In genomic region chr12:39006286-39006685, GRCh38 we compare ENCODE assay signal across 27 cellular contexts.
"Had no signal": no experiment of that assay in that cellular context is flagged by ENCODE, and none has a peak within 500 bp of the region (broad histone marks: within the 10 kb centered on the region; RNA-seq: fewer than 3 reads in every experiment).

No MANE protein-coding gene starts in this region.

- H3K4me3 ChIP-seq: colonic mucosa, esophagus squamous epithelium, gastroesophageal sphincter, heart left ventricle, left lung, lung, spleen, thoracic aorta, vagina had no signal

- DNase-seq: activated CD4-positive, alpha-beta T cell treated with anti-CD3 and anti-CD28 coated beads, Interleukin-2, amount 10 ng/mL, durations not matched to agents 7 days and 5 days; activated CD4-positive, CD25-positive, alpha-beta regulatory T cell treated with anti-CD3 and anti-CD28 coated beads, Interleukin-2, amount 50 U/mL, for 72 hours; activated CD8-positive, alpha-beta memory T cell treated with anti-CD3 and anti-CD28 coated beads, Interleukin-2, amount 10 ng/mL, durations not matched to agents 7 days and 5 days; activated CD8-positive, alpha-beta T cell treated with anti-CD3 and anti-CD28 coated beads for 36 hours; activated gamma-delta T cell; activated naive CD4-positive, alpha-beta T cell treated with anti-CD3 and anti-CD28 coated beads, Interleukin-2, amount 50 U/mL, for 16 hours; activated T-cell treated with anti-CD3 and anti-CD28 coated beads for 4 hours; aorta; colonic mucosa; esophagus squamous epithelium; heart left ventricle; islet precursor cell; left lung; naive B cell; retina; stimulated activated CD4-positive, alpha-beta T cell treated with anti-CD3 and anti-CD28 coated beads, Interleukin-4, amount 100 ng/mL, for 24 hours; stimulated activated naive CD4-positive, alpha-beta T cell treated with Interleukin-2 at 50 U/mL for 16 hours had no signal

- ATAC-seq: activated CD8-positive, alpha-beta memory T cell treated with anti-CD3 and anti-CD28 coated beads, Interleukin-2, amount 10 ng/mL, durations not matched to agents 7 days and 5 days; activated CD8-positive, alpha-beta T cell treated with anti-CD3 and anti-CD28 coated beads for 36 hours; gastroesophageal sphincter; heart left ventricle; left lung had no signal

- H3K27me3 Mint-ChIP-seq: activated CD4-positive, alpha-beta T cell treated with anti-CD3 and anti-CD28 coated beads, Interleukin-2, amount 10 ng/mL, durations not matched to agents 7 days and 5 days; activated CD8-positive, alpha-beta memory T cell treated with anti-CD3 and anti-CD28 coated beads, Interleukin-2, amount 10 ng/mL, durations not matched to agents 7 days and 5 days; activated CD8-positive, alpha-beta T cell treated with anti-CD3 and anti-CD28 coated beads for 36 hours; naive B cell had no signal

- H3K27me3 ChIP-seq: colonic mucosa, esophagus squamous epithelium, gastroesophageal sphincter, heart left ventricle, left lung, spleen, vagina had no signal

- H3K36me3 Mint-ChIP-seq: activated CD8-positive, alpha-beta memory T cell treated with anti-CD3 and anti-CD28 coated beads, Interleukin-2, amount 10 ng/mL, durations not matched to agents 7 days and 5 days; naive B cell; type B pancreatic cell had no signal

- H3K36me3 ChIP-seq: colonic mucosa, esophagus squamous epithelium, gastroesophageal sphincter, heart left ventricle, left lung, spleen, thoracic aorta, vagina had no signal

- H3K4me3 Mint-ChIP-seq: activated CD4-positive, alpha-beta T cell treated with anti-CD3 and anti-CD28 coated beads, Interleukin-2, amount 10 ng/mL, durations not matched to agents 7 days and 5 days; activated CD8-positive, alpha-beta memory T cell treated with anti-CD3 and anti-CD28 coated beads, Interleukin-2, amount 10 ng/mL, durations not matched to agents 7 days and 5 days; activated CD8-positive, alpha-beta T cell treated with anti-CD3 and anti-CD28 coated beads for 36 hours; activated T-helper 1 cell treated with anti-CD3 and anti-CD28 coated beads, Interleukin-12 subunit alpha, Interleukin-12 subunit beta, Interleukin-2, Interleukin-4 antibody, amounts not matched to agents 30 ng/mL and 10 ng/mL and 1 ng/mL, durations not matched to agents 14 hours and 24 hours and 36 hours; naive B cell; neural crest cell; type B pancreatic cell had no signal

- H3K4me1 ChIP-seq: colonic mucosa, esophagus squamous epithelium, gastroesophageal sphincter, heart left ventricle, left lung, spleen, vagina had no signal

- H3K27ac ChIP-seq: colonic mucosa, esophagus squamous epithelium, gastroesophageal sphincter, heart left ventricle, left lung, spleen, thoracic aorta, vagina, VCaP had no signal

- H3K9me3 Mint-ChIP-seq: activated CD4-positive, alpha-beta T cell treated with anti-CD3 and anti-CD28 coated beads, Interleukin-2, amount 10 ng/mL, durations not matched to agents 7 days and 5 days; activated T-helper 1 cell treated with anti-CD3 and anti-CD28 coated beads, Interleukin-12 subunit alpha, Interleukin-12 subunit beta, Interleukin-2, Interleukin-4 antibody, amounts not matched to agents 30 ng/mL and 10 ng/mL and 1 ng/mL, durations not matched to agents 14 hours and 24 hours and 36 hours; neural crest cell; type B pancreatic cell had no signal

- H3K9me3 ChIP-seq: colonic mucosa, esophagus squamous epithelium, gastroesophageal sphincter, heart left ventricle, left lung, spleen, thoracic aorta, vagina had no signal

- H3K4me1 Mint-ChIP-seq: activated CD4-positive, alpha-beta T cell treated with anti-CD3 and anti-CD28 coated beads, Interleukin-2, amount 10 ng/mL, durations not matched to agents 7 days and 5 days; activated CD8-positive, alpha-beta memory T cell treated with anti-CD3 and anti-CD28 coated beads, Interleukin-2, amount 10 ng/mL, durations not matched to agents 7 days and 5 days; naive B cell; neural crest cell had no signal

- FAIRE-seq: bronchial epithelial cell had no signal

- H3K27ac Mint-ChIP-seq: activated CD4-positive, alpha-beta T cell treated with anti-CD3 and anti-CD28 coated beads, Interleukin-2, amount 10 ng/mL, durations not matched to agents 7 days and 5 days; activated CD8-positive, alpha-beta memory T cell treated with anti-CD3 and anti-CD28 coated beads, Interleukin-2, amount 10 ng/mL, durations not matched to agents 7 days and 5 days; activated CD8-positive, alpha-beta T cell treated with anti-CD3 and anti-CD28 coated beads for 36 hours; activated T-helper 1 cell treated with anti-CD3 and anti-CD28 coated beads, Interleukin-12 subunit alpha, Interleukin-12 subunit beta, Interleukin-2, Interleukin-4 antibody, amounts not matched to agents 30 ng/mL and 10 ng/mL and 1 ng/mL, durations not matched to agents 14 hours and 24 hours and 36 hours; naive B cell; type B pancreatic cell had no signal
